ENCODE assay signal across 20 cellular contexts in the genomic region with DNA sequence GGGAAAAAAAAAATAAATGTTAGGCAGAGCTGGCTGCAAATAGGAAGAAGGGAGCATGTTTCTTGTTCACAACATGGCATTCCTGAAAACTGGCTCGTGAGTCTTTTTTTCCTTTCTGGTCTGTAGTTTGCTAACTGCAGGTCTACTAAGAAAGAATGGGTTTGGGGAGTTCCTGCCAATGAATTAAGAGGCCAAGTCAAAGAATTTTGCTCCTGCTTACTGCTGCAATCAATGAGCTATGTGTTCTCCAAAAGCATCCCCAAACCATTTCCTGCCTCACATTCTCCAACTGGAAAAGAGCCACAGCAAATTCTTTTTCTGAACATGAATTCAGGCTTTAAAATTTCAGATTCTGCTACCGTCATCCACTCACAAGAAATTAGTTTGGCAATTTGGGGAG.
"Had no signal": no experiment of that assay in that cellular context is flagged by ENCODE, and none has a peak within 500 bp of the region (broad histone marks: within the 10 kb centered on the region; RNA-seq: fewer than 3 reads in every experiment).

No MANE protein-coding gene starts in this region.

- H3K27me3 ChIP-seq: breast epithelium, gastroesophageal sphincter, suprapubic skin, transverse colon, uterus had no signal

- H3K36me3 ChIP-seq: breast epithelium, gastroesophageal sphincter, left ventricle myocardium inferior, suprapubic skin, transverse colon, uterus had no signal

- H3K4me1 ChIP-seq: breast epithelium, gastroesophageal sphincter, suprapubic skin, transverse colon, uterus had no signal

- H3K27ac ChIP-seq: breast epithelium, gastroesophageal sphincter, left ventricle myocardium inferior, suprapubic skin, uterus had no signal

- H3K36me3 Mint-ChIP-seq: immature natural killer cell had no signal

- H3K4me3 ChIP-seq: breast epithelium, gastroesophageal sphincter, left ventricle myocardium inferior, suprapubic skin, transverse colon, uterus had no signal

- H3K4me1 Mint-ChIP-seq: immature natural killer cell had no signal

- H3K27ac Mint-ChIP-seq: activated naive CD4-positive, alpha-beta T cell treated with anti-CD3 and anti-CD28 coated beads for 36 hours; dendritic cell treated with granulocyte-macrophage colony-stimulating factor and Interleukin-4, amounts not matched to agents 40 ng/mL and 50 ng/mL, for 4 days; immature natural killer cell; progenitor cell of endocrine pancreas; stimulated activated naive CD8-positive, alpha-beta T cell treated with anti-CD3 and anti-CD28 coated beads, Interleukin-15, Interleukin-2, amounts not matched to agents 100 ng/mL and 50 ng/mL, for 24 hours had no signal

- ATAC-seq: activated CD4-positive, CD25-positive, alpha-beta regulatory T cell treated with anti-CD3 and anti-CD28 coated beads, Interleukin-2, amount 50 U/mL, for 24 hours; activated T-cell treated with anti-CD3 and anti-CD28 coated beads, Interleukin-2, amount 50 U/mL, for 4 hours; gastroesophageal sphincter had no signal

- DNase-seq: activated CD4-positive, alpha-beta T cell treated with anti-CD3 and anti-CD28 coated beads, Interleukin-2, amount 50 U/mL, for 1 hour; activated CD8-positive, alpha-beta memory T cell treated with anti-CD3 and anti-CD28 coated beads, Interleukin-2, amount 50 U/mL, for 4 hours; activated naive CD4-positive, alpha-beta T cell treated with anti-CD3 and anti-CD28 coated beads for 36 hours; activated T-cell treated with anti-CD3 and anti-CD28 coated beads, Interleukin-2, amount 50 U/mL, for 4 hours; effector memory CD4-positive, alpha-beta T cell; immature natural killer cell; kidney glomerular epithelial cell; left ventricle myocardium inferior; mammary epithelial cell; occipital lobe; stimulated activated CD4-positive, alpha-beta T cell treated with anti-CD3 and anti-CD28 coated beads, Interleukin-2, amount 100 ng/mL, for 24 hours; transverse colon; uterus had no signal

- H3K9me3 Mint-ChIP-seq: activated naive CD4-positive, alpha-beta T cell treated with anti-CD3 and anti-CD28 coated beads for 36 hours; activated T-cell treated with anti-CD3 and anti-CD28 coated beads, Interleukin-2, amount 50 U/mL, for 4 hours; dendritic cell treated with granulocyte-macrophage colony-stimulating factor and Interleukin-4, amounts not matched to agents 40 ng/mL and 50 ng/mL, for 4 days; immature natural killer cell; stimulated activated naive CD8-positive, alpha-beta T cell treated with anti-CD3 and anti-CD28 coated beads, Interleukin-15, Interleukin-2, amounts not matched to agents 100 ng/mL and 50 ng/mL, for 24 hours had no signal

- H3K4me3 Mint-ChIP-seq: activated naive CD4-positive, alpha-beta T cell treated with anti-CD3 and anti-CD28 coated beads for 36 hours; activated T-cell treated with anti-CD3 and anti-CD28 coated beads, Interleukin-2, amount 50 U/mL, for 4 hours; dendritic cell treated with granulocyte-macrophage colony-stimulating factor and Interleukin-4, amounts not matched to agents 40 ng/mL and 50 ng/mL, for 4 days; immature natural killer cell; stimulated activated naive CD8-positive, alpha-beta T cell treated with anti-CD3 and anti-CD28 coated beads, Interleukin-15, Interleukin-2, amounts not matched to agents 100 ng/mL and 50 ng/mL, for 24 hours had no signal

- H3K27me3 Mint-ChIP-seq: dendritic cell treated with granulocyte-macrophage colony-stimulating factor and Interleukin-4, amounts not matched to agents 40 ng/mL and 50 ng/mL, for 4 days; progenitor cell of endocrine pancreas; stimulated activated naive CD8-positive, alpha-beta T cell treated with anti-CD3 and anti-CD28 coated beads, Interleukin-15, Interleukin-2, amounts not matched to agents 100 ng/mL and 50 ng/mL, for 24 hours had no signal

- H3K9me3 ChIP-seq: breast epithelium, gastroesophageal sphincter, left ventricle myocardium inferior, suprapubic skin, transverse colon, uterus had no signal
